Comparison of ENCODE assay signal across 18 cellular contexts in genomic region chr4:6275898-6276563, GRCh38. TPM values are rescaled to one million over a fixed set of nuclear protein-coding genes. Genes with fewer than 3 reads are reported as not detected.
DNase-seq lines count a peak whose midpoint lies in the region; ATAC-seq and TF ChIP-seq lines count a peak whose summit lies in the region.
"Had no signal": no experiment of that assay in that cellular context is flagged by ENCODE, and none has a peak within 500 bp of the region (broad histone marks: within the 10 kb centered on the region; RNA-seq: fewer than 3 reads in every experiment).

No MANE protein-coding gene starts in this region.

- no peaks in the 10 kb centered on the region for H3K36me3 Mint-ChIP-seq in nephron (ENCODE audit: low read depth)

- intact Hi-C loops in OCI-LY7 (cut with micrococcal nuclease; ENCODE audit: unreplicated experiment) (no loop called here), esophagus muscularis mucosa (cut with DNase I) (no loop called here), testis (cut with DNase I; ENCODE audit: low total_unique reads) (no loop called here)

- H3K79me2 ChIP-seq in OCI-LY7 (ENCODE audit: insufficient read depth, low read depth, low read length), result no peaks in the 10 kb centered on the region

- H4K20me1 ChIP-seq in OCI-LY7 (ENCODE audit: insufficient read depth, low read length), result peaks cover 9% of the 10 kb centered on the region; the same call in 1 of the 2 replicates

- no peaks in the 10 kb centered on the region for H3K27me3 Mint-ChIP-seq in nephron (ENCODE audit: low read depth)

- H3K4me3 ChIP-seq in OCI-LY7 (ENCODE audit: low read depth, low read length, poor library complexity, severe bottlenecking) (peak overlapping the region; percentile 47), esophagus muscularis mucosa (peak overlapping the region; percentile 5 to 19 (median 10)), testis (no peak overlapping the region)
- H3K4me3 ChIP-seq: HAP-1, K562, mucosa of descending colon, psoas muscle, SK-N-MC had no signal

- ATAC-seq in stimulated activated naive CD8-positive, alpha-beta T cell treated with anti-CD3 and anti-CD28 coated beads, Interleukin-15, Interleukin-2, amounts not matched to agents 100 U/mL and 50 U/mL, for 24 hours, result no peak
- no peak for ATAC-seq in GM18873 (IDR thresholded peaks at IDR 0.05; ENCODE audit: low FRiP score, unreplicated experiment)
- ATAC-seq: K562, mucosa of descending colon, psoas muscle had no signal

- no peaks in the 10 kb centered on the region for H3K9me3 Mint-ChIP-seq in nephron

- peak overlapping the region; percentile 91 for H3K4me2 ChIP-seq in OCI-LY7 (ENCODE audit: low read length)

- CTCF ChIA-PET in OCI-LY7 (lab: Charles Lee; ENCODE audit: unreplicated experiment), result interaction anchor here (0.6 kb wide), 1 partner anchor 554 kb away, joined by 7 read pairs; no protein-coding TSS in a partner anchor

- 41% methylated on average over 17 of the region's 20 CpGs for WGBS in esophagus muscularis mucosa
- 54 to 62% methylated on average over 8 to 20 of the region's 20 CpGs for WGBS in testis, 2 donors

- TF ChIP-seq CTCF in OCI-LY7 (conservative IDR thresholded peaks at IDR 0.05; ENCODE audit: low read length), result no peak
- TF ChIP-seq CTCF in esophagus muscularis mucosa (IDR thresholded peaks at IDR 0.05), result no peak
- TF ChIP-seq CTCF in nephron (IDR thresholded peaks at IDR 0.05; ENCODE audit: unreplicated experiment in 3 of 3), result no peak
- no peak for TF ChIP-seq CTCF in testis (IDR thresholded peaks at IDR 0.05)

- peaks cover 50% of the 10 kb centered on the region for H3K4me1 Mint-ChIP-seq in nephron

- H3K27ac Mint-ChIP-seq in nephron, result peak overlapping the region; percentile 48 to 74 (median 67)

- no TSS peak for BruUV-seq in OCI-LY7 (replicated peaks; lab: Mats Ljungman, UMichigan)

- TF ChIP-seq POLR2A in esophagus muscularis mucosa (IDR thresholded peaks at IDR 0.05; ENCODE audit: low read depth) (no peak), testis (IDR thresholded peaks at IDR 0.05) (no peak)

- H3K27me3 ChIP-seq in esophagus muscularis mucosa, result no peaks in the 10 kb centered on the region
- H3K27me3 ChIP-seq in testis, result no peaks in the 10 kb centered on the region

- no peaks in the 10 kb centered on the region; the same call in 1 of the 2 replicates for H3K36me3 ChIP-seq in OCI-LY7 (ENCODE audit: insufficient read depth, low read length)
- H3K36me3 ChIP-seq in esophagus muscularis mucosa, result peaks cover 0 to 36% (median 28%) of the 10 kb centered on the region in 4 donors
- no peaks in the 10 kb centered on the region for H3K36me3 ChIP-seq in testis (ENCODE audit: low read depth, missing control alignments)
- H3K36me3 ChIP-seq: HAP-1 had no signal

- H3K9me3 ChIP-seq in OCI-LY7 (ENCODE audit: low read length) (no peaks in the 10 kb centered on the region), esophagus muscularis mucosa (no peaks in the 10 kb centered on the region), testis (no peaks in the 10 kb centered on the region)
- H3K9me3 ChIP-seq: HAP-1, mucosa of descending colon, psoas muscle had no signal

- no peak overlapping the region for H2AFZ ChIP-seq in OCI-LY7 (ENCODE audit: low read length)

- no peak for TF ChIP-seq EP300 in esophagus muscularis mucosa (IDR thresholded peaks at IDR 0.05)

- H3K27ac ChIP-seq in OCI-LY7 (ENCODE audit: low read depth, low read length, poor library complexity, severe bottlenecking) (peak overlapping the region; percentile 50), esophagus muscularis mucosa (replicated peaks in 1 of 4) (peak overlapping the region; percentile 82 to 97 (median 94)), testis (peak overlapping the region; percentile 78 to 85)
- H3K27ac ChIP-seq: psoas muscle, SK-N-MC had no signal

- POLR2A ChIA-PET in OCI-LY7 (lab: Charles Lee), result interaction anchor here (0.9 kb wide), 1 partner anchor 44 kb away, joined by 3 read pairs; no protein-coding TSS in a partner anchor

- DNase-seq in OCI-LY7 (ENCODE audit: low spot score) (no peak), esophagus muscularis mucosa (ENCODE audit: extremely low spot score) (no peak), testis (peak; percentile 56), CD1c-positive myeloid dendritic cell (ENCODE audit: extremely low spot score) (no peak), SK-N-DZ (ENCODE audit: low spot score) (no peak)
- DNase-seq in stimulated activated naive CD8-positive, alpha-beta T cell treated with anti-CD3 and anti-CD28 coated beads, Interleukin-15, Interleukin-2, amounts not matched to agents 100 U/mL and 50 U/mL, for 24 hours, result no peak
- DNase-seq: activated effector memory CD4-positive, alpha-beta T cell treated with Interleukin-2 at 50 U/mL for 16 hours; DMS153; effector CD4-positive, alpha-beta T cell; NCI-H1105; psoas muscle; stimulated activated CD4-positive, alpha-beta T cell treated with anti-CD3 and anti-CD28 coated beads, Interleukin-4, amount 100 ng/mL, for 1 hour had no signal

- peaks cover 62% of the 10 kb centered on the region for H3K4me1 ChIP-seq in OCI-LY7 (ENCODE audit: insufficient read depth, low read length, poor library complexity, severe bottlenecking)
- H3K4me1 ChIP-seq in esophagus muscularis mucosa, result peaks cover 95 to 100% (median 100%) of the 10 kb centered on the region in 4 donors
- peaks cover 84% of the 10 kb centered on the region for H3K4me1 ChIP-seq in testis
- H3K4me1 ChIP-seq: HAP-1 had no signal

- no peaks in the 10 kb centered on the region for H3K9me2 ChIP-seq in OCI-LY7 (ENCODE audit: insufficient read depth, low read length)

- peak overlapping the region in 2 of 3 experiments; percentile 9 to 46 for H3K4me3 Mint-ChIP-seq in nephron

RNA-seq across cellular contexts. Expression of gene WFS1, which starts 6.4 kb away (rescaled TPM):
- 4.9 and 6.1 TPM in 2 replicates for total RNA-seq in OCI-LY7 (2014; rRNA removed; shearing (Covaris generic))
- total RNA-seq in OCI-LY7 (2022) (14.3 and 14.5 TPM in 2 replicates), esophagus muscularis mucosa (100 to 1,000 TPM in 2 of 4 donors, 10 to 100 TPM in 2; 62.3 to 159 (median 104) TPM), testis (100 to 1,000 TPM; 124 to 202 TPM)
- 80.4 TPM for polyA plus RNA-seq in testis (ENCODE audit: insufficient read depth, low read depth, low replicate concordance)
- polyA plus RNA-seq in SK-N-DZ (2014; cell fraction: cytosol; rRNA removed), result 8.5 and 8.8 TPM in 2 replicates
- polyA plus RNA-seq in SK-N-DZ (2014; cell fraction: nucleus; rRNA removed), result 9.0 and 11.7 TPM in 2 replicates

Comparison
In these comparisons a context has a peak if more than half of its experiments do, and no peak if none do; other contexts are left out.
1. H3K4me3 ChIP-seq: peak in OCI-LY7 (single experiment) and esophagus muscularis mucosa (4 of 4); none in testis (0 of 2).
2. RNA of gene WFS1, which starts 6.4 kb away (total RNA-seq): 124 to 202 TPM in testis and 62.3 to 159 TPM in esophagus muscularis mucosa; 4.9 to 14.5 TPM in OCI-LY7; every median in the first group is over 4 times any median in the second.
3. Peak in every context shown above with its lines, with median percentiles within 50 percentile points of each other: H3K27ac ChIP-seq.